ENCODE assay signal across 8 cellular contexts in genomic region chr21:45154511-45155508, GRCh38.
DNase-seq lines count a peak whose midpoint lies in the region; ATAC-seq lines count a peak whose summit lies in the region.

No MANE protein-coding gene starts in this region.

- intact Hi-C loops in CD4-positive, alpha-beta memory T cell (cut with micrococcal nuclease), result loop anchor here (5.0 kb wide), 1 partner anchor 132 kb away; the partner anchor contains the start of gene POFUT2
- intact Hi-C loops in left colon (cut with DNase I, micrococcal nuclease), result no loop called here

- no peak overlapping the region for H3K4me3 ChIP-seq in CD4-positive, alpha-beta memory T cell (ENCODE audit: low read length in 2 of 2)

- peak; percentile 36 to 70 (median 50) for DNase-seq in CD4-positive, alpha-beta memory T cell
- peak; percentile 88 for DNase-seq in LHCN-M2 (ENCODE audit: low read depth)
- DNase-seq in activated naive CD4-positive, alpha-beta T cell treated with anti-CD3 and anti-CD28 coated beads, Interleukin-2, amount 10 ng/mL, durations not matched to agents 7 days and 5 days, result peak; percentile 61
- DNase-seq in left colon, result no peak
- no peak for DNase-seq in NCI-H82 (lab: John Stamatoyannopoulos, UW)
- no peak for DNase-seq in occipital lobe (lab: John Stamatoyannopoulos, UW)

- H3K27ac Mint-ChIP-seq in CD4-positive, alpha-beta memory T cell, result peak overlapping the region; percentile 51 to 94 (median 65)
- H3K27ac Mint-ChIP-seq in activated naive CD4-positive, alpha-beta T cell treated with anti-CD3 and anti-CD28 coated beads, Interleukin-2, amount 10 ng/mL, durations not matched to agents 7 days and 5 days, result no peak overlapping the region

- H3K9me3 Mint-ChIP-seq in CD4-positive, alpha-beta memory T cell, result no peaks in the 10 kb centered on the region
- no peaks in the 10 kb centered on the region for H3K9me3 Mint-ChIP-seq in activated naive CD4-positive, alpha-beta T cell treated with anti-CD3 and anti-CD28 coated beads, Interleukin-2, amount 10 ng/mL, durations not matched to agents 7 days and 5 days

- H3K36me3 ChIP-seq in CD4-positive, alpha-beta memory T cell (ENCODE audit: insufficient read depth, low read length), result no peaks in the 10 kb centered on the region

- no peak overlapping the region for H3K27ac ChIP-seq in CD4-positive, alpha-beta memory T cell (ENCODE audit: low read depth, low read length)

- CTCF ChIA-PET in CD4-positive, alpha-beta memory T cell (lab: Charles Lee; ENCODE audit: partially characterized antibody), result no interaction called here
- CTCF ChIA-PET in activated naive CD4-positive, alpha-beta T cell treated with anti-CD3 and anti-CD28 coated beads, Interleukin-2, amount 10 ng/mL, durations not matched to agents 7 days and 5 days (lab: Charles Lee), result interaction anchor here (1.0 to 4.6 kb wide), 2 partner anchors 17 to 154 kb away, joined by 3 to 19 read pairs; no protein-coding TSS in a partner anchor

- ATAC-seq in left colon (peak; percentile 28), HG03439 (IDR thresholded peaks at IDR 0.05; ENCODE audit: unreplicated experiment) (no peak), HG02981 (IDR thresholded peaks at IDR 0.05; ENCODE audit: unreplicated experiment) (no peak)

- peaks cover 11 to 24% of the 10 kb centered on the region in 2 donors for H3K36me3 Mint-ChIP-seq in CD4-positive, alpha-beta memory T cell
- peaks cover 14% of the 10 kb centered on the region for H3K36me3 Mint-ChIP-seq in activated naive CD4-positive, alpha-beta T cell treated with anti-CD3 and anti-CD28 coated beads, Interleukin-2, amount 10 ng/mL, durations not matched to agents 7 days and 5 days

- POLR2A ChIA-PET in CD4-positive, alpha-beta memory T cell (lab: Charles Lee; ENCODE audit: partially characterized antibody), result no interaction called here

- H3K4me1 ChIP-seq in CD4-positive, alpha-beta memory T cell (ENCODE audit: insufficient read depth, low read length), result peaks cover 38% of the 10 kb centered on the region

- no peaks in the 10 kb centered on the region for H3K27me3 Mint-ChIP-seq in CD4-positive, alpha-beta memory T cell
- H3K27me3 Mint-ChIP-seq in activated naive CD4-positive, alpha-beta T cell treated with anti-CD3 and anti-CD28 coated beads, Interleukin-2, amount 10 ng/mL, durations not matched to agents 7 days and 5 days, result no peaks in the 10 kb centered on the region

- no peaks in the 10 kb centered on the region for H3K9me3 ChIP-seq in CD4-positive, alpha-beta memory T cell (ENCODE audit: control insufficient read depth in 1 of 2, low read length in 2 of 2)

- H3K27me3 ChIP-seq in CD4-positive, alpha-beta memory T cell (ENCODE audit: insufficient read depth, low read length), result no peaks in the 10 kb centered on the region

- H3K4me3 Mint-ChIP-seq in CD4-positive, alpha-beta memory T cell, result peak overlapping the region in 5 of 8 donors; percentile 14 to 57 (median 39)
- no peak overlapping the region for H3K4me3 Mint-ChIP-seq in activated naive CD4-positive, alpha-beta T cell treated with anti-CD3 and anti-CD28 coated beads, Interleukin-2, amount 10 ng/mL, durations not matched to agents 7 days and 5 days

- peaks cover 32 to 60% (median 49%) of the 10 kb centered on the region in 4 donors for H3K4me1 Mint-ChIP-seq in CD4-positive, alpha-beta memory T cell
- peaks cover 43% of the 10 kb centered on the region for H3K4me1 Mint-ChIP-seq in activated naive CD4-positive, alpha-beta T cell treated with anti-CD3 and anti-CD28 coated beads, Interleukin-2, amount 10 ng/mL, durations not matched to agents 7 days and 5 days

Comparison
In these comparisons a context has a peak if more than half of its experiments do, and no peak if none do; other contexts are left out.
1. DNase-seq: peak in CD4-positive, alpha-beta memory T cell (5 of 5), LHCN-M2 (single experiment) and activated naive CD4-positive, alpha-beta T cell treated with anti-CD3 and anti-CD28 coated beads, Interleukin-2, amount 10 ng/mL, durations not matched to agents 7 days and 5 days (single experiment); none in left colon (0 of 2), NCI-H82 (single experiment) and occipital lobe (single experiment).